20 cellular contexts compared by ENCODE assay signal in genomic region chr7:99622596-99622995, GRCh38. TPM values are rescaled to one million over a fixed set of nuclear protein-coding genes. Genes with fewer than 3 reads are reported as not detected.
DNase-seq lines count a peak whose midpoint lies in the region; ATAC-seq and TF ChIP-seq lines count a peak whose summit lies in the region.
"Had no signal": no experiment of that assay in that cellular context is flagged by ENCODE, and none has a peak within 500 bp of the region (broad histone marks: within the 10 kb centered on the region; RNA-seq: fewer than 3 reads in every experiment).

No MANE protein-coding gene starts in this region.

- H3K4me3 Mint-ChIP-seq in activated T-cell treated with anti-CD3 and anti-CD28 coated beads, Interleukin-2, amount 50 U/mL, for 72 hours = peak overlapping the region; percentile 94 to 97
- H3K4me3 Mint-ChIP-seq in activated T-cell treated with anti-CD3 and anti-CD28 coated beads, Interleukin-2, amount 50 U/mL, for 4 hours = no peak overlapping the region
- peak overlapping the region; percentile 86 for H3K4me3 Mint-ChIP-seq in activated naive CD8-positive, alpha-beta T cell treated with anti-CD3 and anti-CD28 coated beads, Interleukin-2, amount 10 ng/mL, durations not matched to agents 7 days and 5 days
- no peak overlapping the region for H3K4me3 Mint-ChIP-seq in osteocyte (ENCODE audit: unreplicated experiment)
- H3K4me3 Mint-ChIP-seq: endodermal cell, neural crest cell, WTC11 had no signal

- peaks cover 31 to 64% of the 10 kb centered on the region in 2 donors for H3K36me3 Mint-ChIP-seq in activated T-cell treated with anti-CD3 and anti-CD28 coated beads, Interleukin-2, amount 50 U/mL, for 72 hours (ENCODE audit: insufficient read depth in 2 of 2)
- peaks cover 49% of the 10 kb centered on the region for H3K36me3 Mint-ChIP-seq in activated T-cell treated with anti-CD3 and anti-CD28 coated beads, Interleukin-2, amount 50 U/mL, for 4 hours (ENCODE audit: insufficient read depth)
- H3K36me3 Mint-ChIP-seq in activated naive CD8-positive, alpha-beta T cell treated with anti-CD3 and anti-CD28 coated beads, Interleukin-2, amount 10 ng/mL, durations not matched to agents 7 days and 5 days = peaks cover 71% of the 10 kb centered on the region
- peaks cover 64% of the 10 kb centered on the region for H3K36me3 Mint-ChIP-seq in osteocyte (ENCODE audit: unreplicated experiment)

- no peaks in the 10 kb centered on the region for H3K27me3 ChIP-seq in dorsolateral prefrontal cortex
- H3K27me3 ChIP-seq: uterus had no signal

- no peak overlapping the region for H3K27ac ChIP-seq in dorsolateral prefrontal cortex
- H3K27ac ChIP-seq: uterus had no signal

- no peak overlapping the region for H3K4me3 ChIP-seq in dorsolateral prefrontal cortex
- H3K4me3 ChIP-seq: uterus had no signal

- H3K4me1 Mint-ChIP-seq in activated T-cell treated with anti-CD3 and anti-CD28 coated beads, Interleukin-2, amount 50 U/mL, for 72 hours (ENCODE audit: low read depth) = peaks cover 92% of the 10 kb centered on the region
- H3K4me1 Mint-ChIP-seq in activated T-cell treated with anti-CD3 and anti-CD28 coated beads, Interleukin-2, amount 50 U/mL, for 4 hours (ENCODE audit: low read depth) = peaks cover 70% of the 10 kb centered on the region
- peaks cover 68% of the 10 kb centered on the region for H3K4me1 Mint-ChIP-seq in activated naive CD8-positive, alpha-beta T cell treated with anti-CD3 and anti-CD28 coated beads, Interleukin-2, amount 10 ng/mL, durations not matched to agents 7 days and 5 days
- H3K4me1 Mint-ChIP-seq in osteocyte (ENCODE audit: unreplicated experiment) = peaks cover 15% of the 10 kb centered on the region

- no peaks in the 10 kb centered on the region for H3K27me3 Mint-ChIP-seq in activated T-cell treated with anti-CD3 and anti-CD28 coated beads, Interleukin-2, amount 50 U/mL, for 72 hours (ENCODE audit: low read depth)
- H3K27me3 Mint-ChIP-seq in activated T-cell treated with anti-CD3 and anti-CD28 coated beads, Interleukin-2, amount 50 U/mL, for 4 hours (ENCODE audit: low read depth) = no peaks in the 10 kb centered on the region
- H3K27me3 Mint-ChIP-seq in activated naive CD8-positive, alpha-beta T cell treated with anti-CD3 and anti-CD28 coated beads, Interleukin-2, amount 10 ng/mL, durations not matched to agents 7 days and 5 days = no peaks in the 10 kb centered on the region
- no peaks in the 10 kb centered on the region for H3K27me3 Mint-ChIP-seq in osteocyte (ENCODE audit: unreplicated experiment)

- intact Hi-C loops in dorsolateral prefrontal cortex (cut with DNase I) = no loop called here

- POLR2A ChIA-PET in activated naive CD8-positive, alpha-beta T cell treated with anti-CD3 and anti-CD28 coated beads, Interleukin-2, amount 10 ng/mL, durations not matched to agents 7 days and 5 days (lab: Charles Lee) = interaction anchor here (1.5 kb wide), 1 partner anchor 9 kb away, joined by 3 read pairs; no protein-coding TSS in a partner anchor

- no peak for DNase-seq in activated T-cell treated with anti-CD3 and anti-CD28 coated beads, Interleukin-2, amount 50 U/mL, for 72 hours
- no peak for DNase-seq in activated T-cell treated with anti-CD3 and anti-CD28 coated beads, Interleukin-2, amount 50 U/mL, for 4 hours
- peak; percentile 38 for DNase-seq in M059J (ENCODE audit: low read depth)
- DNase-seq in activated naive CD8-positive, alpha-beta T cell treated with anti-CD3 and anti-CD28 coated beads, Interleukin-2, amount 10 ng/mL, durations not matched to agents 7 days and 5 days = no peak
- DNase-seq in osteocyte (ENCODE audit: extremely low spot score, unreplicated experiment) = peak; percentile 64
- DNase-seq in dorsolateral prefrontal cortex = no peak
- DNase-seq in UCSD-AML1 (lab: John Stamatoyannopoulos, UW; ENCODE audit: unreplicated experiment) = no peak
- DNase-seq in mucosa of gallbladder (ENCODE audit: low spot score) = no peak
- DNase-seq: ACHN; activated CD8-positive, alpha-beta memory T cell treated with anti-CD3 and anti-CD28 coated beads, Interleukin-2, amount 50 U/mL, for 4 hours; central memory CD4-positive, alpha-beta T cell; endodermal cell; foreskin melanocyte; HCEC 1CT; left cardiac atrium; NCI-H146; NCI-H345; uterus had no signal

- no peak for ATAC-seq in activated T-cell treated with anti-CD3 and anti-CD28 coated beads, Interleukin-2, amount 50 U/mL, for 72 hours (replicated peaks in 1 of 2)
- ATAC-seq in activated T-cell treated with anti-CD3 and anti-CD28 coated beads, Interleukin-2, amount 50 U/mL, for 4 hours = no peak
- ATAC-seq in activated naive CD8-positive, alpha-beta T cell treated with anti-CD3 and anti-CD28 coated beads, Interleukin-2, amount 10 ng/mL, durations not matched to agents 7 days and 5 days (ENCODE audit: low read depth) = no peak
- ATAC-seq: left cardiac atrium, WTC11 had no signal

- H3K9me3 Mint-ChIP-seq in activated T-cell treated with anti-CD3 and anti-CD28 coated beads, Interleukin-2, amount 50 U/mL, for 72 hours = no peaks in the 10 kb centered on the region
- H3K9me3 Mint-ChIP-seq in activated T-cell treated with anti-CD3 and anti-CD28 coated beads, Interleukin-2, amount 50 U/mL, for 4 hours = no peaks in the 10 kb centered on the region
- H3K9me3 Mint-ChIP-seq in activated naive CD8-positive, alpha-beta T cell treated with anti-CD3 and anti-CD28 coated beads, Interleukin-2, amount 10 ng/mL, durations not matched to agents 7 days and 5 days = no peaks in the 10 kb centered on the region
- no peaks in the 10 kb centered on the region for H3K9me3 Mint-ChIP-seq in osteocyte (ENCODE audit: unreplicated experiment)
- H3K9me3 Mint-ChIP-seq: endodermal cell, neural crest cell, WTC11 had no signal

- H3K27ac Mint-ChIP-seq in activated T-cell treated with anti-CD3 and anti-CD28 coated beads, Interleukin-2, amount 50 U/mL, for 72 hours = peak overlapping the region; percentile 97
- H3K27ac Mint-ChIP-seq in activated naive CD8-positive, alpha-beta T cell treated with anti-CD3 and anti-CD28 coated beads, Interleukin-2, amount 10 ng/mL, durations not matched to agents 7 days and 5 days = peak overlapping the region; percentile 99
- no peak overlapping the region for H3K27ac Mint-ChIP-seq in osteocyte (ENCODE audit: unreplicated experiment)
- H3K27ac Mint-ChIP-seq: endodermal cell, WTC11 had no signal

- no peak for TF ChIP-seq CTCF in osteocyte (IDR thresholded peaks at IDR 0.05)
- TF ChIP-seq CTCF in dorsolateral prefrontal cortex (IDR thresholded peaks at IDR 0.05 in 54 of 56, conservative IDR thresholded peaks at IDR 0.05 in 2 of 56; ENCODE audit: low read depth in 1 of 56, partially characterized antibody in 56 of 56) = no peak

RNA-seq across cellular contexts. Expression of gene ZSCAN25, which starts 5.8 kb away (rescaled TPM):
- 10 to 100 TPM; 32.4 to 35.6 TPM for total RNA-seq in activated T-cell treated with anti-CD3 and anti-CD28 coated beads, Interleukin-2, amount 50 U/mL, for 72 hours
- total RNA-seq in activated T-cell treated with anti-CD3 and anti-CD28 coated beads, Interleukin-2, amount 50 U/mL, for 4 hours = 10 to 100 TPM; 32.9 to 34.4 (median 34.1) TPM
- 5.7 and 12.3 TPM in 2 replicates for total RNA-seq in M059J (2014; rRNA removed; shearing (Covaris generic))
- 10 to 100 TPM; 35.5 to 42.5 TPM for total RNA-seq in activated naive CD8-positive, alpha-beta T cell treated with anti-CD3 and anti-CD28 coated beads, Interleukin-2, amount 10 ng/mL, durations not matched to agents 7 days and 5 days
- 19.6 and 20.7 TPM in 2 replicates for total RNA-seq in osteocyte
- 10 to 100 TPM; 14.8 to 38.1 (median 24.2) TPM for total RNA-seq in dorsolateral prefrontal cortex
- 16.8 TPM for total RNA-seq in mucosa of gallbladder

RNA-seq across cellular contexts. Expression of gene TMEM225B, which starts 24.5 kb away (rescaled TPM):
- total RNA-seq in activated T-cell treated with anti-CD3 and anti-CD28 coated beads, Interleukin-2, amount 50 U/mL, for 72 hours = 1 to 10 TPM; 2.5 to 4.3 TPM
- under 1 TPM in 2 of 3 donors, not detected in 1; 0.38 to 0.71 TPM for total RNA-seq in activated T-cell treated with anti-CD3 and anti-CD28 coated beads, Interleukin-2, amount 50 U/mL, for 4 hours
- total RNA-seq in M059J (2014; rRNA removed; shearing (Covaris generic)) = 0.20 and 0.62 TPM in 2 replicates
- total RNA-seq in activated naive CD8-positive, alpha-beta T cell treated with anti-CD3 and anti-CD28 coated beads, Interleukin-2, amount 10 ng/mL, durations not matched to agents 7 days and 5 days = 1 to 10 TPM; 1.2 to 2.3 TPM
- total RNA-seq in osteocyte = 1.1 and 1.6 TPM in 2 replicates
- total RNA-seq in dorsolateral prefrontal cortex = 1 to 10 TPM in 103 of 120 experiments, under 1 TPM in 14, not detected in 3; 0.58 to 6.6 (median 2.1) TPM
- 0.35 TPM for total RNA-seq in mucosa of gallbladder

RNA-seq across cellular contexts. Expression of gene CYP3A5, which starts 57.2 kb away (rescaled TPM):
- under 1 TPM in 1 of 2 donors, not detected in 1; 0.36 TPM for total RNA-seq in activated T-cell treated with anti-CD3 and anti-CD28 coated beads, Interleukin-2, amount 50 U/mL, for 72 hours
- under 1 TPM in 2 of 3 donors, not detected in 1; 0.20 to 0.63 TPM for total RNA-seq in activated T-cell treated with anti-CD3 and anti-CD28 coated beads, Interleukin-2, amount 50 U/mL, for 4 hours
- total RNA-seq in M059J (2014; rRNA removed; shearing (Covaris generic)) = 0.05 and 0.15 TPM in 2 replicates
- not detected for total RNA-seq in activated naive CD8-positive, alpha-beta T cell treated with anti-CD3 and anti-CD28 coated beads, Interleukin-2, amount 10 ng/mL, durations not matched to agents 7 days and 5 days
- total RNA-seq in osteocyte (not detected in 2 replicates), dorsolateral prefrontal cortex (10 to 100 TPM in 1 of 120 experiments, 1 to 10 TPM in 38, under 1 TPM in 70, not detected in 11; 0.17 to 10.3 (median 0.75) TPM), mucosa of gallbladder (223 TPM)
- total RNA-seq: neural crest cell had no signal

Comparison
In these comparisons a context has a peak if more than half of its experiments do, and no peak if none do; other contexts are left out.
1. H3K4me3 Mint-ChIP-seq: peak in activated T-cell treated with anti-CD3 and anti-CD28 coated beads, Interleukin-2, amount 50 U/mL, for 72 hours (2 of 2) and activated naive CD8-positive, alpha-beta T cell treated with anti-CD3 and anti-CD28 coated beads, Interleukin-2, amount 10 ng/mL, durations not matched to agents 7 days and 5 days (single experiment); none in activated T-cell treated with anti-CD3 and anti-CD28 coated beads, Interleukin-2, amount 50 U/mL, for 4 hours (single experiment) and osteocyte (single experiment).
2. DNase-seq: peak in M059J (single experiment) and osteocyte (single experiment); none in activated T-cell treated with anti-CD3 and anti-CD28 coated beads, Interleukin-2, amount 50 U/mL, for 72 hours (0 of 2), activated T-cell treated with anti-CD3 and anti-CD28 coated beads, Interleukin-2, amount 50 U/mL, for 4 hours (single experiment), activated naive CD8-positive, alpha-beta T cell treated with anti-CD3 and anti-CD28 coated beads, Interleukin-2, amount 10 ng/mL, durations not matched to agents 7 days and 5 days (single experiment), dorsolateral prefrontal cortex (0 of 10), UCSD-AML1 (single experiment) and mucosa of gallbladder (single experiment).
3. RNA of gene CYP3A5, which starts 57.2 kb away (total RNA-seq): 223 TPM in mucosa of gallbladder (single experiment); 0.17 to 10.3 TPM in dorsolateral prefrontal cortex, 0.36 TPM in activated T-cell treated with anti-CD3 and anti-CD28 coated beads, Interleukin-2, amount 50 U/mL, for 72 hours, 0.20 to 0.63 TPM in activated T-cell treated with anti-CD3 and anti-CD28 coated beads, Interleukin-2, amount 50 U/mL, for 4 hours, 0.05 to 0.15 TPM in M059J, not detected in activated naive CD8-positive, alpha-beta T cell treated with anti-CD3 and anti-CD28 coated beads, Interleukin-2, amount 10 ng/mL, durations not matched to agents 7 days and 5 days and not detected in osteocyte; every median in the first group is over 10 times any median in the second.